In genomic region chr3:69856965-69857364, GRCh38 we compare ENCODE assay signal across 17 cellular contexts.
"Had no signal": no experiment of that assay in that cellular context is flagged by ENCODE, and none has a peak within 500 bp of the region (broad histone marks: within the 10 kb centered on the region; RNA-seq: fewer than 3 reads in every experiment).

No MANE protein-coding gene starts in this region.

- DNase-seq: activated CD4-positive, alpha-beta memory T cell treated with anti-CD3 and anti-CD28 coated beads, Interleukin-2, amount 10 ng/mL, durations not matched to agents 7 days and 5 days; activated CD4-positive, alpha-beta T cell treated with anti-CD3 and anti-CD28 coated beads, Interleukin-2, amount 10 ng/mL, durations not matched to agents 24 days and 14 days; activated effector memory CD4-positive, alpha-beta T cell treated with Interleukin-2 at 50 U/mL for 16 hours; activated naive CD4-positive, alpha-beta T cell treated with anti-CD3 and anti-CD28 coated beads for 36 hours; activated naive CD8-positive, alpha-beta T cell treated with anti-CD3 and anti-CD28 coated beads, Interleukin-2, amount 10 ng/mL, durations not matched to agents 7 days and 5 days; activated T-cell treated with anti-CD3 and anti-CD28 coated beads, Interleukin-2, amount 50 U/mL, for 72 hours; amygdala; effector memory CD4-positive, alpha-beta T cell; foreskin melanocyte; glutamatergic neuron; hypothalamus; naive thymus-derived CD4-positive, alpha-beta T cell; stimulated activated CD4-positive, alpha-beta T cell treated with anti-CD3 and anti-CD28 coated beads, Interleukin-4, amount 100 ng/mL, for 24 hours; stimulated activated naive CD4-positive, alpha-beta T cell treated with Interleukin-2 at 50 U/mL for 16 hours; thyroid gland had no signal

- ATAC-seq: activated CD4-positive, CD25-positive, alpha-beta regulatory T cell treated with anti-CD3 and anti-CD28 coated beads, Interleukin-2, amount 50 U/mL, for 24 hours; activated T-cell treated with anti-CD3 and anti-CD28 coated beads, Interleukin-2, amount 50 U/mL, for 72 hours; naive thymus-derived CD4-positive, alpha-beta T cell had no signal

- H3K9me3 ChIP-seq: thyroid gland had no signal

- H3K27me3 ChIP-seq: thyroid gland had no signal

- H3K36me3 ChIP-seq: thyroid gland had no signal

- H3K4me3 ChIP-seq: lung, thyroid gland had no signal
